16 cellular contexts compared by ENCODE assay signal in genomic region chr22:20000246-20001081, GRCh38. TPM values are rescaled to one million over a fixed set of nuclear protein-coding genes. Genes with fewer than 3 reads are reported as not detected.
DNase-seq lines count a peak whose midpoint lies in the region; ATAC-seq, FAIRE-seq and TF ChIP-seq lines count a peak whose summit lies in the region.
"Had no signal": no experiment of that assay in that cellular context is flagged by ENCODE, and none has a peak within 500 bp of the region (broad histone marks: within the 10 kb centered on the region; RNA-seq: fewer than 3 reads in every experiment).

No MANE protein-coding gene starts in this region.

- POLR2A ChIA-PET in WTC11 (lab: Charles Lee): no interaction called here

- H3K27ac Mint-ChIP-seq in WTC11: peak overlapping the region; percentile 86
- peak overlapping the region; percentile 92 for H3K27ac Mint-ChIP-seq in neural progenitor cell
- H3K27ac Mint-ChIP-seq in stimulated activated naive CD8-positive, alpha-beta T cell treated with anti-CD3 and anti-CD28 coated beads, Interleukin-15, amount 100 ng/mL, for 72 hours: no peak overlapping the region
- H3K27ac Mint-ChIP-seq: stimulated activated effector memory CD8-positive, alpha-beta T cell treated with anti-CD3 and anti-CD28 coated beads, Interleukin-12 subunit alpha, Interleukin-12 subunit beta, amount 100 ng/mL, for 72 hours had no signal

- H3K79me2 ChIP-seq in neural progenitor cell (ENCODE audit: low read depth): no peaks in the 10 kb centered on the region

- peak; percentile 46 for ATAC-seq in WTC11
- ATAC-seq in heart right ventricle: peak; percentile 59 to 91 (median 80)
- ATAC-seq in HG03139 (IDR thresholded peaks at IDR 0.05; ENCODE audit: unreplicated experiment): no peak
- ATAC-seq in HG02623 (IDR thresholded peaks at IDR 0.05; ENCODE audit: unreplicated experiment): no peak
- no peak for ATAC-seq in stimulated activated naive CD8-positive, alpha-beta T cell treated with anti-CD3 and anti-CD28 coated beads, Interleukin-15, amount 100 ng/mL, for 72 hours
- ATAC-seq: A549; stimulated activated effector memory CD8-positive, alpha-beta T cell treated with anti-CD3 and anti-CD28 coated beads, Interleukin-12 subunit alpha, Interleukin-12 subunit beta, amount 100 ng/mL, for 72 hours had no signal

- H3K4me3 ChIP-seq in heart right ventricle: no peak overlapping the region
- H3K4me3 ChIP-seq in neural progenitor cell: no peak overlapping the region
- H3K4me3 ChIP-seq: A549, vagina had no signal

- no peaks in the 10 kb centered on the region for H3K27me3 Mint-ChIP-seq in WTC11 (ENCODE audit: low read depth)
- H3K27me3 Mint-ChIP-seq in neural progenitor cell (ENCODE audit: insufficient read depth, low read depth): peaks cover 10% of the 10 kb centered on the region
- no peaks in the 10 kb centered on the region for H3K27me3 Mint-ChIP-seq in stimulated activated naive CD8-positive, alpha-beta T cell treated with anti-CD3 and anti-CD28 coated beads, Interleukin-15, amount 100 ng/mL, for 72 hours

- no peaks in the 10 kb centered on the region for H3K27me3 ChIP-seq in heart right ventricle
- H3K27me3 ChIP-seq in neural progenitor cell: no peaks in the 10 kb centered on the region
- H3K27me3 ChIP-seq: vagina had no signal

- H3K9me3 ChIP-seq in heart right ventricle (peaks cover 0 to 26% (median 5%) of the 10 kb centered on the region in 11 donors), neural progenitor cell (ENCODE audit: low read depth) (peaks cover 14% of the 10 kb centered on the region)
- H3K9me3 ChIP-seq: vagina had no signal

- H3K4me2 ChIP-seq in neural progenitor cell: peak overlapping the region; percentile 62
- H3K4me2 ChIP-seq: A549 had no signal

- no peak overlapping the region for H3K9ac ChIP-seq in neural progenitor cell

- peaks cover 15% of the 10 kb centered on the region for H3F3A ChIP-seq in neural progenitor cell (ENCODE audit: low read depth)

- no peak for FAIRE-seq in GM12891 (lab: Jason Lieb, UNC)
- FAIRE-seq: A549, islet of Langerhans had no signal

- H3K27ac ChIP-seq in heart right ventricle (peak overlapping the region in 7 of 10 donors; percentile 35 to 73 (median 57)), neural progenitor cell (no peak overlapping the region)
- H3K27ac ChIP-seq: A549, vagina had no signal

- DNase-seq in Ammon's horn (ENCODE audit: low spot score): peak; percentile 77
- no peak for DNase-seq in WTC11 (ENCODE audit: low spot score)
- peak; percentile 64 to 67 for DNase-seq in heart right ventricle
- DNase-seq in neural progenitor cell (ENCODE audit: low spot score): no peak
- no peak for DNase-seq in GM12891 (ENCODE audit: insufficient read length, low spot score)
- no peak for DNase-seq in stimulated activated naive CD8-positive, alpha-beta T cell treated with anti-CD3 and anti-CD28 coated beads, Interleukin-15, amount 100 ng/mL, for 72 hours
- DNase-seq: activated CD8-positive, alpha-beta memory T cell treated with anti-CD3 and anti-CD28 coated beads for 24 hours; activated effector memory CD4-positive, alpha-beta T cell treated with anti-CD3 and anti-CD28 coated beads, Interleukin-2, amount 50 U/mL, for 16 hours; effector CD8-positive, alpha-beta T cell; SW 1271 had no signal

- H3K4me1 ChIP-seq in heart right ventricle (peaks cover 13 to 50% (median 34%) of the 10 kb centered on the region in 9 donors), neural progenitor cell (peaks cover 33% of the 10 kb centered on the region)
- H3K4me1 ChIP-seq: A549 had no signal

- peaks cover 26% of the 10 kb centered on the region for H3K4me1 Mint-ChIP-seq in WTC11
- peaks cover 61% of the 10 kb centered on the region for H3K4me1 Mint-ChIP-seq in neural progenitor cell
- H3K4me1 Mint-ChIP-seq in stimulated activated naive CD8-positive, alpha-beta T cell treated with anti-CD3 and anti-CD28 coated beads, Interleukin-15, amount 100 ng/mL, for 72 hours: no peaks in the 10 kb centered on the region
- H3K4me1 Mint-ChIP-seq: stimulated activated effector memory CD8-positive, alpha-beta T cell treated with anti-CD3 and anti-CD28 coated beads, Interleukin-12 subunit alpha, Interleukin-12 subunit beta, amount 100 ng/mL, for 72 hours had no signal

- H3K4me3 Mint-ChIP-seq in WTC11 (no peak overlapping the region), neural progenitor cell (peak overlapping the region; percentile 50)
- H3K4me3 Mint-ChIP-seq in stimulated activated naive CD8-positive, alpha-beta T cell treated with anti-CD3 and anti-CD28 coated beads, Interleukin-15, amount 100 ng/mL, for 72 hours: no peak overlapping the region
- H3K4me3 Mint-ChIP-seq: stimulated activated effector memory CD8-positive, alpha-beta T cell treated with anti-CD3 and anti-CD28 coated beads, Interleukin-12 subunit alpha, Interleukin-12 subunit beta, amount 100 ng/mL, for 72 hours had no signal

- no peak overlapping the region for H2AFZ ChIP-seq in neural progenitor cell (replicated peaks)

- 59 to 69% methylated on average over 14 of the region's 14 CpGs for WGBS in heart right ventricle, 2 donors

- TF ChIP-seq POLR2A in GM12891 (IDR thresholded peaks at IDR 0.05; ENCODE audit: low read depth, low read length): no peak

- H3K36me3 Mint-ChIP-seq in WTC11: peaks cover 24% of the 10 kb centered on the region
- peaks cover 14% of the 10 kb centered on the region for H3K36me3 Mint-ChIP-seq in neural progenitor cell
- H3K36me3 Mint-ChIP-seq: stimulated activated effector memory CD8-positive, alpha-beta T cell treated with anti-CD3 and anti-CD28 coated beads, Interleukin-12 subunit alpha, Interleukin-12 subunit beta, amount 100 ng/mL, for 72 hours had no signal

- intact Hi-C loops in heart right ventricle (cut with DNase I): loop anchor here in 1 of 10 donors (1.0 kb wide), 1 partner anchor 17 kb away; no protein-coding TSS in a partner anchor

- CTCF ChIA-PET in WTC11 (lab: Charles Lee): interaction anchor here (1.0 to 4.9 kb wide), 5 partner anchors 10 to 130 kb away, joined by 3 to 30 read pairs (median 7); no protein-coding TSS in a partner anchor

- TF ChIP-seq CTCF in WTC11 (IDR thresholded peaks at IDR 0.05) (no peak), heart right ventricle (IDR thresholded peaks at IDR 0.05) (peak in 1 of 9 donors; percentile 27), neural progenitor cell (IDR thresholded peaks at IDR 0.05) (no peak)

- H3K9me3 Mint-ChIP-seq in WTC11: peaks cover 23% of the 10 kb centered on the region
- H3K9me3 Mint-ChIP-seq in neural progenitor cell: peaks cover 25% of the 10 kb centered on the region
- peaks cover 10 to 26% of the 10 kb centered on the region in 2 donors for H3K9me3 Mint-ChIP-seq in stimulated activated naive CD8-positive, alpha-beta T cell treated with anti-CD3 and anti-CD28 coated beads, Interleukin-15, amount 100 ng/mL, for 72 hours

- no peaks in the 10 kb centered on the region for H4K20me1 ChIP-seq in neural progenitor cell (ENCODE audit: low read depth)

- H3K36me3 ChIP-seq in heart right ventricle: no peaks in the 10 kb centered on the region
- H3K36me3 ChIP-seq in neural progenitor cell: peaks cover 4% of the 10 kb centered on the region
- H3K36me3 ChIP-seq: vagina had no signal

TF ChIP-seq in WTC11, 78 proteins besides CTCF, POLR2A, EP300 and RAD21:
- TF ChIP-seq ZBTB43 (CRISPR knock-in tag; IDR thresholded peaks at IDR 0.05) (peak; percentile 57; the same call in 1 of the 2 replicates), NFYB (CRISPR knock-in tag; conservative IDR thresholded peaks at IDR 0.05; ENCODE audit: low read depth) (no peak)

TF ChIP-seq in GM12891, 5 proteins besides CTCF, POLR2A, EP300 and RAD21:
- TF ChIP-seq PAX5 (IDR thresholded peaks at IDR 0.05; ENCODE audit: insufficient read depth, low read length, severe bottlenecking) (no peak), POU2F2 (IDR thresholded peaks at IDR 0.05; ENCODE audit: low read depth, low read length) (no peak), SPI1 (IDR thresholded peaks at IDR 0.05; ENCODE audit: low read depth, low read length) (no peak), TAF1 (IDR thresholded peaks at IDR 0.05; ENCODE audit: low read depth, low read length) (no peak), POLR2AphosphoS5 (IDR thresholded peaks at IDR 0.05; ENCODE audit: low read depth, low read length) (no peak)
TF ChIP-seq in GM12891: peak in this region for 0.

RNA-seq across cellular contexts. Expression of gene ARVCF, which starts 16.2 kb away (rescaled TPM):
- total RNA-seq in WTC11 (2021) (58.3 to 65.4 TPM (median 61.3 TPM) in 3 replicates), heart right ventricle (10 to 100 TPM; 22.2 to 53.5 (median 32.1) TPM), neural progenitor cell (ENCODE audit: low replicate concordance) (35.4 and 159 TPM in 2 replicates)
- 10 to 100 TPM; 26.8 to 58.9 TPM for polyA plus RNA-seq in heart right ventricle
- 0.37 TPM for polyA plus RNA-seq in GM12891 (2012; ENCODE audit: low read depth, missing spikeins)

RNA-seq across cellular contexts. Expression of gene TANGO2, which starts 20.4 kb away (rescaled TPM):
- total RNA-seq in WTC11 (2021) (13.2 to 16.8 TPM (median 14.8 TPM) in 3 replicates), heart right ventricle (100 to 1,000 TPM in 3 of 10 donors, 10 to 100 TPM in 7; 51.6 to 139 (median 94.2) TPM), neural progenitor cell (ENCODE audit: low replicate concordance) (9.1 and 10.0 TPM in 2 replicates)
- polyA plus RNA-seq in heart right ventricle: 10 to 100 TPM; 34.1 to 65.8 TPM
- polyA plus RNA-seq in GM12891 (2012; ENCODE audit: low read depth, missing spikeins): 11.5 TPM

RNA-seq across cellular contexts. Expression of gene TXNRD2, which starts 58.8 kb away (rescaled TPM):
- total RNA-seq in WTC11 (2021): 15.9 to 18.8 TPM (median 18.8 TPM) in 3 replicates
- total RNA-seq in heart right ventricle: 10 to 100 TPM; 28.5 to 59.9 (median 35.0) TPM
- polyA plus RNA-seq in heart right ventricle: 100 to 1,000 TPM in 1 of 2 donors, 10 to 100 TPM in 1; 25.8 to 103 TPM
- 0.19 and 3.1 TPM in 2 replicates for total RNA-seq in neural progenitor cell (ENCODE audit: low replicate concordance)
- 13.3 TPM for polyA plus RNA-seq in GM12891 (2012; ENCODE audit: low read depth, missing spikeins)

RNA-seq across cellular contexts. Expression of gene COMT, which starts 58.9 kb away (rescaled TPM):
- total RNA-seq in WTC11 (2021) (30.8 to 38.0 TPM (median 36.1 TPM) in 3 replicates), heart right ventricle (100 to 1,000 TPM in 5 of 10 donors, 10 to 100 TPM in 5; 72.5 to 128 (median 101) TPM), neural progenitor cell (ENCODE audit: low replicate concordance) (1.1 and 1.3 TPM in 2 replicates)
- 100 to 1,000 TPM in 1 of 2 donors, 10 to 100 TPM in 1; 42.9 to 273 TPM for polyA plus RNA-seq in heart right ventricle
- polyA plus RNA-seq in GM12891 (2012; ENCODE audit: low read depth, missing spikeins): 69.5 TPM

Comparison
In these comparisons a context has a peak if more than half of its experiments do, and no peak if none do; other contexts are left out.
1. DNase-seq: peak in Ammon's horn (single experiment) and heart right ventricle (2 of 2); none in WTC11 (single experiment), neural progenitor cell (single experiment), GM12891 (single experiment) and stimulated activated naive CD8-positive, alpha-beta T cell treated with anti-CD3 and anti-CD28 coated beads, Interleukin-15, amount 100 ng/mL, for 72 hours (0 of 2).
2. ATAC-seq: peak in WTC11 (single experiment) and heart right ventricle (8 of 8); none in HG03139 (single experiment), HG02623 (single experiment) and stimulated activated naive CD8-positive, alpha-beta T cell treated with anti-CD3 and anti-CD28 coated beads, Interleukin-15, amount 100 ng/mL, for 72 hours (single experiment).
3. H3K27ac Mint-ChIP-seq: peak in WTC11 (single experiment) and neural progenitor cell (single experiment); none in stimulated activated naive CD8-positive, alpha-beta T cell treated with anti-CD3 and anti-CD28 coated beads, Interleukin-15, amount 100 ng/mL, for 72 hours (0 of 2).